10 cellular contexts compared by ENCODE assay signal in genomic region chr16:70745536-70746025, GRCh38. TPM values are rescaled to one million over a fixed set of nuclear protein-coding genes. Genes with fewer than 3 reads are reported as not detected.
DNase-seq lines count a peak whose midpoint lies in the region; ATAC-seq and TF ChIP-seq lines count a peak whose summit lies in the region.
"Had no signal": no experiment of that assay in that cellular context is flagged by ENCODE, and none has a peak within 500 bp of the region (broad histone marks: within the 10 kb centered on the region; RNA-seq: fewer than 3 reads in every experiment).

No MANE protein-coding gene starts in this region.

- H3K36me3 ChIP-seq in ACC112 (ENCODE audit: insufficient read depth, low read length): peaks cover 19% of the 10 kb centered on the region
- H3K36me3 ChIP-seq in OCI-LY1 (ENCODE audit: insufficient read depth, low read length): peaks cover 24% of the 10 kb centered on the region
- no peaks in the 10 kb centered on the region for H3K36me3 ChIP-seq in prostate gland

- DNase-seq in coronary artery (ENCODE audit: low spot score): no peak
- no peak for DNase-seq in prostate gland (ENCODE audit: low spot score)
- DNase-seq in GM19238 (ENCODE audit: insufficient read length, low spot score): no peak
- no peak for DNase-seq in HT-29 (ENCODE audit: low spot score)
- DNase-seq in H4 (ENCODE audit: low spot score): no peak
- DNase-seq: H7, NCI-H2227 treated with DMSO at 0.1 percent for 48 hours had no signal

- H4K20me1 ChIP-seq in OCI-LY1 (ENCODE audit: insufficient read depth, low read length): no peaks in the 10 kb centered on the region

- H3K9ac ChIP-seq in OCI-LY1 (ENCODE audit: low read length): no peak overlapping the region

- no peak for TF ChIP-seq POLR2A in prostate gland (IDR thresholded peaks at IDR 0.05)

- H3K4me3 ChIP-seq in ACC112 (ENCODE audit: low read depth, low read length) (peak overlapping the region; percentile 44; the same call in 1 of the 2 replicates), OCI-LY1 (ENCODE audit: low read depth, low read length, poor library complexity, severe bottlenecking) (no peak overlapping the region), coronary artery (no peak overlapping the region), prostate gland (no peak overlapping the region)

- no peaks in the 10 kb centered on the region for H3F3A ChIP-seq in OCI-LY1 (ENCODE audit: insufficient read depth, low read length)

- H2AFZ ChIP-seq in ACC112 (ENCODE audit: low read length, unreplicated experiment): no peak overlapping the region
- no peak overlapping the region for H2AFZ ChIP-seq in OCI-LY1 (ENCODE audit: low read length)

- H3K79me2 ChIP-seq in ACC112 (ENCODE audit: control insufficient read depth, insufficient read depth, low read length, unreplicated experiment) (no peaks in the 10 kb centered on the region), OCI-LY1 (ENCODE audit: insufficient read depth, low read length) (no peaks in the 10 kb centered on the region)

- peak overlapping the region; percentile 95 for H3K27ac ChIP-seq in ACC112 (ENCODE audit: low read depth, low read length)
- peak overlapping the region; percentile 38 for H3K27ac ChIP-seq in OCI-LY1 (ENCODE audit: low read depth, low read length, poor library complexity, severe bottlenecking)
- H3K27ac ChIP-seq in coronary artery: peak overlapping the region; percentile 91 to 92
- H3K27ac ChIP-seq in prostate gland: peak overlapping the region; percentile 79 to 84

- H3K9me3 ChIP-seq in OCI-LY1 (ENCODE audit: low read length) (no peaks in the 10 kb centered on the region), prostate gland (no peaks in the 10 kb centered on the region)

- H3K9me2 ChIP-seq in OCI-LY1 (ENCODE audit: low read depth, low read length): no peaks in the 10 kb centered on the region

- no peak for TF ChIP-seq CTCF in OCI-LY1 (IDR thresholded peaks at IDR 0.05; ENCODE audit: low read length)
- TF ChIP-seq CTCF in coronary artery (IDR thresholded peaks at IDR 0.05): no peak
- no peak for TF ChIP-seq CTCF in prostate gland (IDR thresholded peaks at IDR 0.05)

- H3K4me1 ChIP-seq in ACC112 (ENCODE audit: control insufficient read depth, insufficient read depth, low read length, unreplicated experiment): peaks cover 63% of the 10 kb centered on the region
- H3K4me1 ChIP-seq in OCI-LY1 (ENCODE audit: insufficient read depth, low read length, severe bottlenecking): peaks cover 30% of the 10 kb centered on the region
- H3K4me1 ChIP-seq in prostate gland (replicated peaks): peaks cover 38% of the 10 kb centered on the region

- H3K27me3 ChIP-seq in ACC112 (ENCODE audit: insufficient read depth, low read length) (no peaks in the 10 kb centered on the region), OCI-LY1 (ENCODE audit: insufficient read depth, low read length) (no peaks in the 10 kb centered on the region), prostate gland (replicated peaks; ENCODE audit: insufficient read depth) (no peaks in the 10 kb centered on the region)

- no peak for ATAC-seq in GM21526 (IDR thresholded peaks at IDR 0.05; ENCODE audit: low FRiP score, unreplicated experiment)

- intact Hi-C loops in prostate gland (cut with DNase I): no loop called here

- WGBS in prostate gland: 74% methylated on average over 6 of the region's 6 CpGs

- no peak overlapping the region for H3K4me2 ChIP-seq in OCI-LY1 (ENCODE audit: low read length)

RNA-seq across cellular contexts. Expression of gene VAC14, which starts 55.4 kb away (rescaled TPM):
- 10 to 100 TPM; 30.3 to 66.8 TPM for total RNA-seq in prostate gland
- 92.3 and 109 TPM in 2 replicates for total RNA-seq in HT-29 (2014; rRNA removed; shearing (Covaris generic))
- total RNA-seq in H4 (2014; rRNA removed; shearing (Covaris generic)): 25.5 and 28.1 TPM in 2 replicates

RNA-seq across cellular contexts. Expression of gene MTSS2, which starts 59.7 kb away (rescaled TPM):
- total RNA-seq in prostate gland: 10 to 100 TPM; 42.4 to 92.4 TPM
- total RNA-seq in HT-29 (2014; rRNA removed; shearing (Covaris generic)): 23.0 and 38.1 TPM in 2 replicates
- total RNA-seq in H4 (2014; rRNA removed; shearing (Covaris generic)): 8.6 and 13.9 TPM in 2 replicates

Comparison
In these comparisons a context has a peak if more than half of its experiments do, and no peak if none do; other contexts are left out.
1. H3K27ac ChIP-seq: peak in every context shown above with its lines; median percentile 95 in ACC112; 92 in coronary artery; 82 in prostate gland; 38 in OCI-LY1.